In the genomic region with DNA sequence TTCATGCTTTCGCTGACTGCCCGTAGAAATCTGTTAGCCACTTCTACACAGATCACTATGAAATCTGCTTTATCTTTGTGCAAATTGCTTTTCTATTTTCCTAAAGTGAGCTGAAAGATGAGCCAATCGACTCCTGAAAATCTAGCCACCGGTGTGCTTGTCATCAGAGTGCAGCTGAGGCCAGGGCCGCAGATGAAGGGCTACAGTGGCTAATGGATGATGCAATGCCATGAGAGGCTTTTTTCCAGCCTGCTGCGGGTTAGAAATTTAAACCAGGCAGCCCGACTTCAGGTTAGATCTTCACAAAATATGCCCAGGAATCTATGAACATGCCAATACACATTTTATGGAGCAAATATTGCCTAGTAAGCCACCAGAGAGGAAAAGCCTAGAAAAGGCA, we compare ENCODE assay signal across 19 cellular contexts.
DNase-seq lines count a peak whose midpoint lies in the region; ATAC-seq and TF ChIP-seq lines count a peak whose summit lies in the region.
"Had no signal": no experiment of that assay in that cellular context is flagged by ENCODE, and none has a peak within 500 bp of the region (broad histone marks: within the 10 kb centered on the region; RNA-seq: fewer than 3 reads in every experiment).

No MANE protein-coding gene starts in this region.

- CTCF ChIA-PET in SK-N-SH (lab: Yijun Ruan, JAX) = no interaction called here

- no peak overlapping the region for H3K14ac ChIP-seq in trophoblast cell (ENCODE audit: low read length)

- no peaks in the 10 kb centered on the region; a peak in 1 of 4 replicates for H3K4me1 ChIP-seq in SK-N-SH (ENCODE audit: control insufficient read depth in 1 of 2, insufficient read depth in 2 of 2, low read depth in 1 of 2, low read length in 1 of 2)
- peaks cover 0 to 4% of the 10 kb centered on the region in 2 donors for H3K4me1 ChIP-seq in adrenal gland (replicated peaks in 1 of 2)
- no peaks in the 10 kb centered on the region for H3K4me1 ChIP-seq in trophoblast cell (ENCODE audit: control insufficient read depth in 1 of 2, insufficient read depth in 2 of 2, low read length in 2 of 2)
- H3K4me1 ChIP-seq: parathyroid adenoma, uterus had no signal

- H3K27me3 ChIP-seq in SK-N-SH (ENCODE audit: insufficient read depth) (no peaks in the 10 kb centered on the region), adrenal gland (no peaks in the 10 kb centered on the region), trophoblast cell (ENCODE audit: insufficient read depth, low read length) (no peaks in the 10 kb centered on the region)
- H3K27me3 ChIP-seq: uterus had no signal

- no peaks in the 10 kb centered on the region for H3F3A ChIP-seq in SK-N-SH (replicated peaks; ENCODE audit: insufficient read depth)

- no peak overlapping the region for H3K18ac ChIP-seq in trophoblast cell (ENCODE audit: low read length)

- H3K9me3 ChIP-seq in SK-N-SH (no peaks in the 10 kb centered on the region), adrenal gland (replicated peaks in 1 of 3) (no peaks in the 10 kb centered on the region), trophoblast cell (ENCODE audit: insufficient read depth, low read depth, low read length) (no peaks in the 10 kb centered on the region)
- H3K9me3 ChIP-seq: uterus had no signal

- H3K79me1 ChIP-seq in trophoblast cell (ENCODE audit: low read length) = no peaks in the 10 kb centered on the region

- intact Hi-C loops in adrenal gland (cut with DNase I) = no loop called here

- no peak overlapping the region for H2AFZ ChIP-seq in SK-N-SH (ENCODE audit: low read depth)
- H2AFZ ChIP-seq in trophoblast cell (ENCODE audit: insufficient read depth, low read length, poor library complexity) = no peak overlapping the region
- H2AFZ ChIP-seq: parathyroid adenoma had no signal

- TF ChIP-seq POLR2A in NB4 (IDR thresholded peaks at IDR 0.05; ENCODE audit: extremely low read depth, insufficient read length) (no peak), adrenal gland (IDR thresholded peaks at IDR 0.05) (no peak)

- H3K4me2 ChIP-seq in SK-N-SH (no peak overlapping the region), trophoblast cell (ENCODE audit: low read length) (no peak overlapping the region)

- H3K4me3 ChIP-seq in SK-N-SH (ENCODE audit: low read depth in 2 of 2, low read length in 1 of 2) (no peak overlapping the region), NB4 (ENCODE audit: low read depth, low read length) (no peak overlapping the region), adrenal gland (no peak overlapping the region), trophoblast cell (ENCODE audit: low read depth, low read length) (no peak overlapping the region)
- H3K4me3 ChIP-seq: uterus had no signal

- no peak overlapping the region for H4K91ac ChIP-seq in trophoblast cell (ENCODE audit: low read depth, low read length)

- H3K4ac ChIP-seq in trophoblast cell (ENCODE audit: low read depth, low read length) = no peak overlapping the region

- H2BK120ac ChIP-seq in trophoblast cell (ENCODE audit: insufficient read depth, low read length, poor library complexity) = no peak overlapping the region

- POLR2A ChIA-PET in SK-N-SH (lab: Yijun Ruan, JAX) = no interaction called here

- no peak overlapping the region for H3K23ac ChIP-seq in trophoblast cell (ENCODE audit: low read length)

- H4K8ac ChIP-seq in trophoblast cell (ENCODE audit: low read depth, low read length) = no peak overlapping the region

- no peak overlapping the region for H2BK5ac ChIP-seq in trophoblast cell (ENCODE audit: low read depth, low read length, poor library complexity)

- WGBS in SK-N-SH (ENCODE audit: low lambda C conversion rate) = 47% methylated on average over 7 of the region's 7 CpGs
- 39 to 65% (median 47%) methylated on average over 7 of the region's 7 CpGs for WGBS in adrenal gland, 4 donors
- no CpG with 5 or more reads among the region's 7 CpGs for WGBS in trophoblast cell (ENCODE audit: extremely low coverage, insufficient coverage, insufficient read length)

- no peak overlapping the region for H2AK5ac ChIP-seq in trophoblast cell (ENCODE audit: low read length)

- H2BK12ac ChIP-seq in trophoblast cell (ENCODE audit: low read length) = no peak overlapping the region

- TF ChIP-seq EP300 in SK-N-SH (IDR thresholded peaks at IDR 0.05; ENCODE audit: borderline replicate concordance in 1 of 2, low read depth in 1 of 2, low read length in 1 of 2) = no peak

- TF ChIP-seq RAD21 in SK-N-SH (IDR thresholded peaks at IDR 0.05; ENCODE audit: low read length) = no peak

- H4K20me1 ChIP-seq in SK-N-SH (ENCODE audit: insufficient read depth) = no peaks in the 10 kb centered on the region

- no peaks in the 10 kb centered on the region for H3K9me2 ChIP-seq in SK-N-SH

- no peaks in the 10 kb centered on the region for H3K79me2 ChIP-seq in SK-N-SH (ENCODE audit: insufficient read depth)
- H3K79me2 ChIP-seq in trophoblast cell (ENCODE audit: control insufficient read depth, insufficient read depth, low read length, poor library complexity) = no peaks in the 10 kb centered on the region
- H3K79me2 ChIP-seq: parathyroid adenoma had no signal

- DNase-seq in SK-N-SH (peak; percentile 3), NB4 (ENCODE audit: low read depth) (peak; percentile 1), adrenal gland (peak; percentile 46 to 84 (median 74)), trophoblast cell (peak; percentile 52 to 73), omental fat pad (ENCODE audit: low spot score) (no peak)
- no peak for DNase-seq in activated CD4-positive, alpha-beta T cell treated with anti-CD3 and anti-CD28 coated beads, Interleukin-2, amount 50 U/mL, for 48 hours
- DNase-seq: activated effector memory CD4-positive, alpha-beta T cell treated with anti-CD3 and anti-CD28 coated beads, Interleukin-2, amount 50 U/mL, for 16 hours; aorta; effector memory CD8-positive, alpha-beta T cell; H7; head of caudate nucleus; naive B cell; NCI-H1048; stimulated activated CD4-positive, alpha-beta T cell treated with anti-CD3 and anti-CD28 coated beads, Interleukin-4, amount 100 ng/mL, for 1 hour; uterus had no signal

- no peak overlapping the region for H4K12ac ChIP-seq in trophoblast cell (ENCODE audit: low read depth, low read length)

- H3K36me3 ChIP-seq in SK-N-SH (replicated peaks in 1 of 2; ENCODE audit: control insufficient read depth in 1 of 2, insufficient read depth in 2 of 2, low read length in 1 of 2) = no peaks in the 10 kb centered on the region
- H3K36me3 ChIP-seq in adrenal gland (replicated peaks in 1 of 2) = no peaks in the 10 kb centered on the region
- no peaks in the 10 kb centered on the region for H3K36me3 ChIP-seq in trophoblast cell (ENCODE audit: control insufficient read depth in 1 of 2, insufficient read depth in 2 of 2, low read length in 2 of 2)
- H3K36me3 ChIP-seq: uterus had no signal

- H3K27ac ChIP-seq in SK-N-SH (ENCODE audit: low read depth in 2 of 2, low read length in 1 of 2) (no peak overlapping the region), adrenal gland (no peak overlapping the region), trophoblast cell (ENCODE audit: low read depth, low read length) (no peak overlapping the region)
- H3K27ac ChIP-seq: parathyroid adenoma, uterus had no signal

- TF ChIP-seq CTCF in SK-N-SH (IDR thresholded peaks at IDR 0.05) (no peak), NB4 (IDR thresholded peaks at IDR 0.05; ENCODE audit: low read depth, low read length) (no peak), adrenal gland (IDR thresholded peaks at IDR 0.05) (no peak), omental fat pad (IDR thresholded peaks at IDR 0.05) (no peak)

- H3K9ac ChIP-seq in SK-N-SH = no peak overlapping the region
- no peak overlapping the region for H3K9ac ChIP-seq in trophoblast cell (ENCODE audit: low read length)
- H3K9ac ChIP-seq: parathyroid adenoma had no signal

- ATAC-seq in SK-N-SH treated with all-trans-retinoic acid at 6 μM for 48 hours (no peak), GM19397 (IDR thresholded peaks at IDR 0.05; ENCODE audit: unreplicated experiment) (no peak), omental fat pad (ENCODE audit: low FRiP score) (no peak)
- ATAC-seq: activated CD4-positive, CD25-positive, alpha-beta regulatory T cell treated with anti-CD3 and anti-CD28 coated beads, Interleukin-2, amount 50 U/mL, for 24 hours; effector memory CD8-positive, alpha-beta T cell had no signal

TF ChIP-seq in SK-N-SH, 30 proteins besides CTCF, POLR2A, EP300 and RAD21 (continues in another document):
- TF ChIP-seq RXRA (IDR thresholded peaks at IDR 0.05; ENCODE audit: borderline replicate concordance, low read depth) = no peak
- no peak for TF ChIP-seq MEF2A (IDR thresholded peaks at IDR 0.05; ENCODE audit: borderline replicate concordance, low read depth)
- TF ChIP-seq CHD2 (IDR thresholded peaks at IDR 0.05; ENCODE audit: low read length, partially characterized antibody) = no peak
- TF ChIP-seq FOSL2 (IDR thresholded peaks at IDR 0.05; ENCODE audit: borderline replicate concordance, low read depth) = no peak
- TF ChIP-seq FOXJ3 (CRISPR knock-in tag; IDR thresholded peaks at IDR 0.05) = no peak
- TF ChIP-seq, protein P1, sequence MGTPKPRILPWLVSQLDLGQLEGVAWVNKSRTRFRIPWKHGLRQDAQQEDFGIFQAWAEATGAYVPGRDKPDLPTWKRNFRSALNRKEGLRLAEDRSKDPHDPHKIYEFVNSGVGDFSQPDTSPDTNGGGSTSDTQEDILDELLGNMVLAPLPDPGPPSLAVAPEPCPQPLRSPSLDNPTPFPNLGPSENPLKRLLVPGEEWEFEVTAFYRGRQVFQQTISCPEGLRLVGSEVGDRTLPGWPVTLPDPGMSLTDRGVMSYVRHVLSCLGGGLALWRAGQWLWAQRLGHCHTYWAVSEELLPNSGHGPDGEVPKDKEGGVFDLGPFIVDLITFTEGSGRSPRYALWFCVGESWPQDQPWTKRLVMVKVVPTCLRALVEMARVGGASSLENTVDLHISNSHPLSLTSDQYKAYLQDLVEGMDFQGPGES (IDR thresholded peaks at IDR 0.05; ENCODE audit: low read depth, low read length) = no peak
- no peak for TF ChIP-seq JUND (IDR thresholded peaks at IDR 0.05)

TF ChIP-seq in SK-N-SH treated with all-trans-retinoic acid at 6 μM for 48 hours, 23 proteins besides CTCF, POLR2A, EP300 and RAD21:
- TF ChIP-seq ZNF70 (CRISPR knock-in tag; IDR thresholded peaks at IDR 0.05) (no peak), ISL1 (CRISPR knock-in tag; IDR thresholded peaks at IDR 0.05) (no peak), ZNF8 (CRISPR knock-in tag; IDR thresholded peaks at IDR 0.05) (no peak), BACH2 (CRISPR knock-in tag; IDR thresholded peaks at IDR 0.05; ENCODE audit: borderline replicate concordance) (no peak), PPARA (CRISPR knock-in tag; IDR thresholded peaks at IDR 0.05; ENCODE audit: borderline replicate concordance) (no peak)

Comparison
In these comparisons a context has a peak if more than half of its experiments do, and no peak if none do; other contexts are left out.
1. DNase-seq: peak in SK-N-SH (single experiment), NB4 (single experiment), adrenal gland (7 of 7) and trophoblast cell (2 of 2); none in activated CD4-positive, alpha-beta T cell treated with anti-CD3 and anti-CD28 coated beads, Interleukin-2, amount 50 U/mL, for 48 hours (0 of 2) and omental fat pad (single experiment).